ENCODE assay signal across 1 cellular context in the genomic region with DNA sequence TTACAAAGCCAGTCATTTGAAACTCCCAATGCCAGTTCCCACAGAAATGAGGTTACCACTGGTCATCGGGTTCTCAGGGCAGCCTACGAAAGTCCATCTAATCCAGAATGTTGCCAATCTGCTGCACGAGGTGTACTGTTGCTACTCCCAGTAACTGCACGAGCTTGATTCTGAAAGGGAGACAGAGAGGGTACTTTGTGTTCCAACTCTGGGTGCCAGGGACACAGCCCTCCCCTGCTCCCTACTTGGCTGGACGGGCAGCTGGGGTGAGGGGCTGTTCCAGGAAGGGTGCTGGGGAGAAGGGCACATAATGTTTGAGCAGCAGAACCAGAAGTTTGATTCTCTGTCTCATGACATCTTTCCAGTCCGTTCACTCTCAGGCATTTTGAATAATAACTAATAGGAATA.
TF ChIP-seq lines count a peak whose summit lies in the region.

No MANE protein-coding gene starts in this region.

TF ChIP-seq in Ishikawa, 13 proteins besides CTCF, POLR2A, EP300 and RAD21:
- TF ChIP-seq, protein P1, sequence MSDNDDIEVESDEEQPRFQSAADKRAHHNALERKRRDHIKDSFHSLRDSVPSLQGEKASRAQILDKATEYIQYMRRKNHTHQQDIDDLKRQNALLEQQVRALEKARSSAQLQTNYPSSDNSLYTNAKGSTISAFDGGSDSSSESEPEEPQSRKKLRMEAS (IDR thresholded peaks at IDR 0.05): peak; percentile 51; the same call in 1 of the 2 replicates
- no peak for TF ChIP-seq TCF12 (IDR thresholded peaks at IDR 0.05; ENCODE audit: low read depth)
